In the genomic region with DNA sequence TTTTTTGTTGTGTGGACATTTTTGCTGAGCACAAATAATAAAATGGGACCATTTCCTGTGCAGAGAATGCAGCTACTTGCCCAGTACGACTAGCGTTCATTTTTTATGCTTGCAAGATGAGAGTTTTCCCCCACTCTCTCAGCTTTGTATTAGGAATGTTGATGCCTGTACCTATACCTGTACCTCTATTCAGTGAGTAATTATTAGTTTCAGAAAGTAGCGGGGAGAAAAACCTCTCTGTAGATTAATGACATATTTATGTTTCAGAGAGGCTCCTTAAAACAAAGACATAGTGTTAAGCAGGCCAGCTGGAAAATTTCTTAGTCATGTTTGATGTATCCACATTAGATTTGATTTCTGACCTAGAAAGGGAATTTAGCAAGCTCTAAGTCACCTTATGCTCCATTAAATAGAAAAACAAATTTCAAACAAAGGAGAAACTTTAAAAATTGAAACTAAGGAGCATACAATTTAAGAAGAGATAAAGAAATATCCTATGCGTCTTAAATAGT, we compare ENCODE assay signal across 26 cellular contexts.
A peak's percentile ranks its signal among the peaks of the same experiment; 100 is the strongest.
DNase-seq lines count a peak whose midpoint lies in the region; ATAC-seq, FAIRE-seq and TF ChIP-seq lines count a peak whose summit lies in the region.
"Had no signal": no experiment of that assay in that cellular context is flagged by ENCODE, and none has a peak within 500 bp of the region (broad histone marks: within the 10 kb centered on the region; RNA-seq: fewer than 3 reads in every experiment).

No MANE protein-coding gene starts in this region.

- TF ChIP-seq CTCF in endothelial cell (IDR thresholded peaks at IDR 0.05; ENCODE audit: unreplicated experiment), result no peak
- no peak for TF ChIP-seq CTCF in mesothelial cell of epicardium (IDR thresholded peaks at IDR 0.05; ENCODE audit: unreplicated experiment)
- TF ChIP-seq CTCF in D721Med (IDR thresholded peaks at IDR 0.05; ENCODE audit: insufficient read depth, missing control alignments), result no peak
- TF ChIP-seq CTCF in nephron progenitor cell (IDR thresholded peaks at IDR 0.05), result no peak

- FAIRE-seq in D721Med (lab: Jason Lieb, UNC), result no peak
- FAIRE-seq: keratinocyte had no signal

- in situ Hi-C loops in Caki2 (cut with HindIII; ENCODE audit: low pct_unique_long_range_greater_than_20kb, low sequenced_read_pairs), result no loop called here
- in situ Hi-C loops in SK-MEL-5 (cut with HindIII; ENCODE audit: low pct_unique_long_range_greater_than_20kb, low sequenced_read_pairs), result no loop called here

- H3K27ac Mint-ChIP-seq in endothelial cell (ENCODE audit: unreplicated experiment), result no peak overlapping the region
- H3K27ac Mint-ChIP-seq in mesothelial cell of epicardium, result peak overlapping the region; percentile 61
- H3K27ac Mint-ChIP-seq in nephron progenitor cell, result no peak overlapping the region
- H3K27ac Mint-ChIP-seq: activated naive CD8-positive, alpha-beta T cell treated with anti-CD3 and anti-CD28 coated beads, Interleukin-2, amount 50 U/mL, for 24 hours; IgD-negative memory B cell; naive thymus-derived CD8-positive, alpha-beta T cell; stimulated activated naive B cell treated with anti-CD40 and anti-IgM and Interleukin-4, amounts not matched to agents 10 μg/mL and 1 μg/mL and 100 μg/mL, for 72 hours; T-helper 17 cell had no signal

- DNase-seq in Caki2 (ENCODE audit: low read depth) (peak; percentile 77), SK-MEL-5 (ENCODE audit: low read depth, low spot score) (peak; percentile 44), endothelial cell (ENCODE audit: low spot score) (no peak), mesothelial cell of epicardium (ENCODE audit: low spot score in 2 of 2, unreplicated experiment in 2 of 2) (no peak), D721Med (ENCODE audit: insufficient read length, low spot score) (no peak), nephron progenitor cell (no peak)
- DNase-seq: activated CD4-positive, alpha-beta T cell treated with anti-CD3 and anti-CD28 coated beads, Interleukin-2, amount 50 U/mL, for 48 hours; activated CD4-positive, CD25-positive, alpha-beta regulatory T cell treated with anti-CD3 and anti-CD28 coated beads, Interleukin-2, amount 50 U/mL, for 72 hours; activated naive CD4-positive, alpha-beta T cell; activated naive CD8-positive, alpha-beta T cell treated with anti-CD3 and anti-CD28 coated beads, Interleukin-2, amount 50 U/mL, for 24 hours; activated T-cell treated with anti-CD3 and anti-CD28 coated beads, Interleukin-2, amount 50 U/mL, for 48 hours; Calu3; GDM1; head of caudate nucleus; naive thymus-derived CD8-positive, alpha-beta T cell; NCI-H187; NCI-H524 treated with DMSO at 0.1 percent for 48 hours; NK-92 treated with Interleukin-12 subunit alpha and Interleukin-12 subunit beta, amount 100 ng/mL, for 24 hours; occipital lobe; PC-3; stimulated activated naive B cell treated with anti-CD40 and anti-IgM and Interleukin-4, amounts not matched to agents 10 μg/mL and 1 μg/mL and 100 μg/mL, for 72 hours; T-helper 17 cell had no signal

- H3K4me3 Mint-ChIP-seq in endothelial cell (ENCODE audit: unreplicated experiment) (peak overlapping the region; percentile 49), mesothelial cell of epicardium (peak overlapping the region; percentile 13), nephron progenitor cell (no peak overlapping the region)
- H3K4me3 Mint-ChIP-seq: activated naive CD8-positive, alpha-beta T cell treated with anti-CD3 and anti-CD28 coated beads, Interleukin-2, amount 50 U/mL, for 24 hours; IgD-negative memory B cell; naive thymus-derived CD8-positive, alpha-beta T cell; stimulated activated naive B cell treated with anti-CD40 and anti-IgM and Interleukin-4, amounts not matched to agents 10 μg/mL and 1 μg/mL and 100 μg/mL, for 72 hours; T-helper 17 cell had no signal

- H3K4me1 Mint-ChIP-seq in endothelial cell (ENCODE audit: unreplicated experiment) (peaks cover 18% of the 10 kb centered on the region), mesothelial cell of epicardium (peaks cover 58% of the 10 kb centered on the region), nephron progenitor cell (no peaks in the 10 kb centered on the region)
- H3K4me1 Mint-ChIP-seq: activated naive CD8-positive, alpha-beta T cell treated with anti-CD3 and anti-CD28 coated beads, Interleukin-2, amount 50 U/mL, for 24 hours; IgD-negative memory B cell; naive thymus-derived CD8-positive, alpha-beta T cell; stimulated activated naive B cell treated with anti-CD40 and anti-IgM and Interleukin-4, amounts not matched to agents 10 μg/mL and 1 μg/mL and 100 μg/mL, for 72 hours had no signal

- H3K36me3 Mint-ChIP-seq in endothelial cell (ENCODE audit: low read depth, unreplicated experiment) (peaks cover 37% of the 10 kb centered on the region), mesothelial cell of epicardium (no peaks in the 10 kb centered on the region), nephron progenitor cell (ENCODE audit: low read depth) (no peaks in the 10 kb centered on the region)
- H3K36me3 Mint-ChIP-seq: IgD-negative memory B cell; naive thymus-derived CD8-positive, alpha-beta T cell; stimulated activated naive B cell treated with anti-CD40 and anti-IgM and Interleukin-4, amounts not matched to agents 10 μg/mL and 1 μg/mL and 100 μg/mL, for 72 hours had no signal

- H3K9me3 Mint-ChIP-seq in endothelial cell (ENCODE audit: unreplicated experiment) (no peaks in the 10 kb centered on the region), mesothelial cell of epicardium (no peaks in the 10 kb centered on the region), nephron progenitor cell (no peaks in the 10 kb centered on the region)
- H3K9me3 Mint-ChIP-seq: activated naive CD8-positive, alpha-beta T cell treated with anti-CD3 and anti-CD28 coated beads, Interleukin-2, amount 50 U/mL, for 24 hours; IgD-negative memory B cell; naive thymus-derived CD8-positive, alpha-beta T cell; stimulated activated naive B cell treated with anti-CD40 and anti-IgM and Interleukin-4, amounts not matched to agents 10 μg/mL and 1 μg/mL and 100 μg/mL, for 72 hours had no signal

- H3K27me3 Mint-ChIP-seq in endothelial cell (ENCODE audit: unreplicated experiment), result peaks cover 1% of the 10 kb centered on the region
- H3K27me3 Mint-ChIP-seq in mesothelial cell of epicardium (ENCODE audit: low read depth), result no peaks in the 10 kb centered on the region
- H3K27me3 Mint-ChIP-seq in nephron progenitor cell (ENCODE audit: low read depth, poor library complexity), result no peaks in the 10 kb centered on the region
- H3K27me3 Mint-ChIP-seq: activated naive CD8-positive, alpha-beta T cell treated with anti-CD3 and anti-CD28 coated beads, Interleukin-2, amount 50 U/mL, for 24 hours had no signal

- ATAC-seq in HG03439 (IDR thresholded peaks at IDR 0.05; ENCODE audit: unreplicated experiment) (no peak), GM21717 (IDR thresholded peaks at IDR 0.05; ENCODE audit: unreplicated experiment) (no peak)
- ATAC-seq: activated naive CD8-positive, alpha-beta T cell treated with anti-CD3 and anti-CD28 coated beads, Interleukin-2, amount 50 U/mL, for 24 hours; naive thymus-derived CD8-positive, alpha-beta T cell; PC-3; stimulated activated naive B cell treated with anti-CD40 and anti-IgM and Interleukin-4, amounts not matched to agents 10 μg/mL and 1 μg/mL and 100 μg/mL, for 72 hours; T-helper 17 cell had no signal

Comparison
In these comparisons a context has a peak if more than half of its experiments do, and no peak if none do; other contexts are left out.
1. DNase-seq: peak in Caki2 (single experiment) and SK-MEL-5 (single experiment); none in endothelial cell (single experiment), mesothelial cell of epicardium (0 of 2), D721Med (single experiment) and nephron progenitor cell (single experiment).